ENCODE assay signal across 9 cellular contexts in genomic region chr17:70405492-70406220, GRCh38.
DNase-seq lines count a peak whose midpoint lies in the region; ATAC-seq and TF ChIP-seq lines count a peak whose summit lies in the region.
"Had no signal": no experiment of that assay in that cellular context is flagged by ENCODE, and none has a peak within 500 bp of the region (broad histone marks: within the 10 kb centered on the region; RNA-seq: fewer than 3 reads in every experiment).

No MANE protein-coding gene starts in this region.

- whole genome bisulfite sequencing in right cardiac atrium: 76% methylated on average over 1 of the region's 1 CpG

- H3K9me3 ChIP-seq in MM.1S (replicated peaks; ENCODE audit: insufficient read depth, low read length) (no peaks in the 10 kb centered on the region), upper lobe of right lung (no peaks in the 10 kb centered on the region), right cardiac atrium (ENCODE audit: control insufficient read depth, low read length) (no peaks in the 10 kb centered on the region)

- no peak overlapping the region for H3K4me3 ChIP-seq in MM.1S (ENCODE audit: low read length)
- H3K4me3 ChIP-seq in upper lobe of right lung: no peak overlapping the region
- H3K4me3 ChIP-seq in right cardiac atrium (ENCODE audit: low read length): no peak overlapping the region

- H3K27ac ChIP-seq in MM.1S (ENCODE audit: low read length) (no peak overlapping the region), upper lobe of right lung (no peak overlapping the region), right cardiac atrium (ENCODE audit: low read length) (no peak overlapping the region)

- no peaks in the 10 kb centered on the region for H3K9me2 ChIP-seq in MM.1S (replicated peaks; ENCODE audit: insufficient read depth, low read length)

- H3K27me3 ChIP-seq in MM.1S (replicated peaks; ENCODE audit: insufficient read depth, low read length): no peaks in the 10 kb centered on the region
- H3K27me3 ChIP-seq in upper lobe of right lung: no peaks in the 10 kb centered on the region
- no peaks in the 10 kb centered on the region for H3K27me3 ChIP-seq in right cardiac atrium (ENCODE audit: control insufficient read depth, insufficient read depth)

- peak; percentile 74 for ATAC-seq in upper lobe of right lung
- no peak for ATAC-seq in right cardiac atrium

- no peak for TF ChIP-seq CTCF in MM.1S (IDR thresholded peaks at IDR 0.05; ENCODE audit: low read length)
- no peak for TF ChIP-seq CTCF in upper lobe of right lung (IDR thresholded peaks at IDR 0.05)

- H3K4me1 ChIP-seq in MM.1S (ENCODE audit: low read length) (no peaks in the 10 kb centered on the region), upper lobe of right lung (peaks cover 12% of the 10 kb centered on the region), right cardiac atrium (ENCODE audit: control insufficient read depth, insufficient read depth, low read length) (no peaks in the 10 kb centered on the region)

- intact Hi-C loops in upper lobe of right lung (cut with DNase I): no loop called here
- intact Hi-C loops in right cardiac atrium (cut with DNase I): no loop called here

- DNase-seq in SIG-M5 treated with dmso at 0.1 percent for 504 hours (lab: John Stamatoyannopoulos, UW; ENCODE audit: unreplicated experiment): peak; percentile 50
- DNase-seq in SIG-M5 (lab: John Stamatoyannopoulos, UW): no peak
- peak; percentile 17 for DNase-seq in MM.1S
- DNase-seq in epidermal melanocyte (ENCODE audit: insufficient read length, low spot score): peak; percentile 27
- DNase-seq in upper lobe of right lung: no peak
- no peak for DNase-seq in right cardiac atrium
- DNase-seq in activated T-cell treated with anti-CD3 and anti-CD28 coated beads for 4 hours: no peak
- no peak for DNase-seq in T-helper 1 cell
- DNase-seq: naive B cell had no signal

- no peaks in the 10 kb centered on the region for H4K20me1 ChIP-seq in MM.1S (ENCODE audit: insufficient read depth, low read length)

- no peaks in the 10 kb centered on the region for H3F3A ChIP-seq in MM.1S (ENCODE audit: insufficient read depth, low read length)

- H3K4me2 ChIP-seq in MM.1S (ENCODE audit: low read depth, low read length): no peak overlapping the region

- no peak overlapping the region for H3K9ac ChIP-seq in MM.1S (ENCODE audit: low read length)

- H3K36me3 ChIP-seq in MM.1S (replicated peaks; ENCODE audit: insufficient read depth, low read length) (no peaks in the 10 kb centered on the region), upper lobe of right lung (no peaks in the 10 kb centered on the region)

- no peak overlapping the region for H2AFZ ChIP-seq in MM.1S (ENCODE audit: low read length)

- no peaks in the 10 kb centered on the region for H3K79me2 ChIP-seq in MM.1S (ENCODE audit: low read length)

Comparison
In these comparisons a context has a peak if more than half of its experiments do, and no peak if none do; other contexts are left out.
1. DNase-seq: peak in SIG-M5 treated with dmso at 0.1 percent for 504 hours (single experiment), MM.1S (single experiment) and epidermal melanocyte (single experiment); none in SIG-M5 (single experiment), upper lobe of right lung (single experiment), right cardiac atrium (0 of 3), activated T-cell treated with anti-CD3 and anti-CD28 coated beads for 4 hours (single experiment) and T-helper 1 cell (0 of 5).